ENCODE assay signal across 31 cellular contexts in the genomic region with DNA sequence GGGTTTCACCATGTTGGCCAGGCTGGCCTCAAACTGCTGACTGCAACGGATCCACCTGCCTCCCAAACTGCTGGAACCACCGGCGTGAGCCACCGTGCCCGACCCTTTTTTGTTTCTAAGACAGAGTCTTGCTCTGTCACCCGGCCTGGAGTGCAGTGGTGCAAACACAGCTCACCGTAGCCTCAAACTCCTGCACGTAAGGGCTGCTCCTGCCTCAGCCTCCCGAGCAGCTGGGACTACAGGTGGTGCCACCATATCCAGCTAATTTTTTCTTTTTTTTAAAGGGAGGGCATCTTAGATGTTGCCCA. TPM values are rescaled to one million over a fixed set of nuclear protein-coding genes. Genes with fewer than 3 reads are reported as not detected.
DNase-seq lines count a peak whose midpoint lies in the region; ATAC-seq and TF ChIP-seq lines count a peak whose summit lies in the region.
"Had no signal": no experiment of that assay in that cellular context is flagged by ENCODE, and none has a peak within 500 bp of the region (broad histone marks: within the 10 kb centered on the region; RNA-seq: fewer than 3 reads in every experiment).

No MANE protein-coding gene starts in this region.

- no peak overlapping the region for H3K4me3 Mint-ChIP-seq in activated naive CD8-positive, alpha-beta T cell
- no peak overlapping the region for H3K4me3 Mint-ChIP-seq in activated naive CD8-positive, alpha-beta T cell treated with anti-CD3 and anti-CD28 coated beads, Interleukin-2, amount 50 U/mL, for 24 hours
- no peak overlapping the region for H3K4me3 Mint-ChIP-seq in natural killer cell
- H3K4me3 Mint-ChIP-seq: activated CD4-positive, alpha-beta T cell treated with anti-CD3 and anti-CD28 coated beads, Interleukin-2, amount 10 ng/mL, durations not matched to agents 7 days and 5 days; activated T-cell treated with anti-CD3 and anti-CD28 coated beads, Interleukin-2, amount 50 U/mL, for 4 hours; HFFc6; memory B cell; stimulated activated memory B cell treated with anti-CD40 and anti-IgM and Interleukin-4, amounts not matched to agents 10 μg/mL and 1 μg/mL and 100 μg/mL, for 72 hours had no signal

- peak overlapping the region; percentile 22 for H3K27ac Mint-ChIP-seq in activated naive CD8-positive, alpha-beta T cell
- no peak overlapping the region for H3K27ac Mint-ChIP-seq in activated naive CD8-positive, alpha-beta T cell treated with anti-CD3 and anti-CD28 coated beads, Interleukin-2, amount 50 U/mL, for 24 hours
- H3K27ac Mint-ChIP-seq in natural killer cell, result peak overlapping the region in 1 of 2 donors; percentile 33
- H3K27ac Mint-ChIP-seq: activated CD4-positive, alpha-beta T cell treated with anti-CD3 and anti-CD28 coated beads, Interleukin-2, amount 10 ng/mL, durations not matched to agents 7 days and 5 days; HFFc6; memory B cell; stimulated activated memory B cell treated with anti-CD40 and anti-IgM and Interleukin-4, amounts not matched to agents 10 μg/mL and 1 μg/mL and 100 μg/mL, for 72 hours had no signal

- no peaks in the 10 kb centered on the region for H3K9me3 ChIP-seq in RWPE2 (ENCODE audit: severe bottlenecking)
- H3K9me3 ChIP-seq in tibial artery, result no peaks in the 10 kb centered on the region
- H3K9me3 ChIP-seq: esophagus squamous epithelium, heart left ventricle, SJCRH30 had no signal

- intact Hi-C loops in natural killer cell (cut with micrococcal nuclease) (no loop called here), tibial artery (cut with DNase I; ENCODE audit: low total_unique reads) (no loop called here)

- H3K4me3 ChIP-seq in RWPE2 (ENCODE audit: severe bottlenecking) (no peak overlapping the region), tibial artery (no peak overlapping the region)
- H3K4me3 ChIP-seq: dorsolateral prefrontal cortex, esophagus squamous epithelium, heart left ventricle, SJCRH30 had no signal

- H3K27ac ChIP-seq in RWPE2 (ENCODE audit: poor library complexity, severe bottlenecking), result no peak overlapping the region
- no peak overlapping the region for H3K27ac ChIP-seq in tibial artery
- H3K27ac ChIP-seq: brain microvascular endothelial cell, esophagus squamous epithelium, foreskin keratinocyte, heart left ventricle, SJCRH30, VCaP had no signal

- peaks cover 22% of the 10 kb centered on the region for H3K4me1 Mint-ChIP-seq in activated naive CD8-positive, alpha-beta T cell (ENCODE audit: low read depth)
- peaks cover 37% of the 10 kb centered on the region for H3K4me1 Mint-ChIP-seq in activated naive CD8-positive, alpha-beta T cell treated with anti-CD3 and anti-CD28 coated beads, Interleukin-2, amount 50 U/mL, for 24 hours
- peaks cover 43 to 54% of the 10 kb centered on the region in 2 donors for H3K4me1 Mint-ChIP-seq in natural killer cell

- no peaks in the 10 kb centered on the region for H3K36me3 ChIP-seq in RWPE2 (ENCODE audit: low read depth)
- no peaks in the 10 kb centered on the region for H3K36me3 ChIP-seq in tibial artery
- H3K36me3 ChIP-seq: brain microvascular endothelial cell, heart left ventricle, SJCRH30 had no signal

- H3K27me3 ChIP-seq in RWPE2 (ENCODE audit: insufficient read depth, poor library complexity, severe bottlenecking) (no peaks in the 10 kb centered on the region), tibial artery (no peaks in the 10 kb centered on the region)
- H3K27me3 ChIP-seq: brain microvascular endothelial cell, dorsolateral prefrontal cortex had no signal

- H3K4me1 ChIP-seq in RWPE2 (ENCODE audit: insufficient read depth, poor library complexity, severe bottlenecking) (peaks cover 15% of the 10 kb centered on the region), tibial artery (peaks cover 0 to 12% (median 0%) of the 10 kb centered on the region in 4 donors)
- H3K4me1 ChIP-seq: foreskin keratinocyte, SJCRH30 had no signal

- no peaks in the 10 kb centered on the region for H3K27me3 Mint-ChIP-seq in activated naive CD8-positive, alpha-beta T cell
- H3K27me3 Mint-ChIP-seq in activated naive CD8-positive, alpha-beta T cell treated with anti-CD3 and anti-CD28 coated beads, Interleukin-2, amount 50 U/mL, for 24 hours, result no peaks in the 10 kb centered on the region
- H3K27me3 Mint-ChIP-seq in natural killer cell (ENCODE audit: low read depth in 2 of 2), result no peaks in the 10 kb centered on the region
- H3K27me3 Mint-ChIP-seq: activated CD4-positive, alpha-beta T cell treated with anti-CD3 and anti-CD28 coated beads, Interleukin-2, amount 10 ng/mL, durations not matched to agents 7 days and 5 days; CD4-positive, alpha-beta memory T cell; stimulated activated memory B cell treated with anti-CD40 and anti-IgM and Interleukin-4, amounts not matched to agents 10 μg/mL and 1 μg/mL and 100 μg/mL, for 72 hours had no signal

- TF ChIP-seq CTCF in RWPE2 (IDR thresholded peaks at IDR 0.05; ENCODE audit: poor library complexity, severe bottlenecking) (no peak), natural killer cell (IDR thresholded peaks at IDR 0.05) (no peak), tibial artery (IDR thresholded peaks at IDR 0.05) (no peak)

- DNase-seq in activated naive CD8-positive, alpha-beta T cell treated with anti-CD3 and anti-CD28 coated beads, Interleukin-2, amount 50 U/mL, for 24 hours, result no peak
- peak; percentile 30 for DNase-seq in RWPE2 (ENCODE audit: low spot score)
- peak; percentile 9 for DNase-seq in natural killer cell
- DNase-seq in tibial artery, result peak; percentile 11 to 41
- DNase-seq: activated CD4-positive, alpha-beta T cell treated with anti-CD3 and anti-CD28 coated beads, Interleukin-2, amount 10 ng/mL, durations not matched to agents 7 days and 5 days; activated naive CD4-positive, alpha-beta T cell; activated T-cell treated with anti-CD3 and anti-CD28 coated beads, Interleukin-2, amount 50 U/mL, for 4 hours; brain microvascular endothelial cell; CD4-positive, alpha-beta memory T cell; DMS 273 treated with DMSO at 0.1 percent for 48 hours; esophagus squamous epithelium; foreskin keratinocyte; GOT3; HFFc6; kidney glomerular epithelial cell; NCI-H1048; NCI-H1694; NCI-H446; NCI-H774; SJCRH30; SW 1271; T-helper 9 cell had no signal

- no peaks in the 10 kb centered on the region for H3K36me3 Mint-ChIP-seq in activated naive CD8-positive, alpha-beta T cell
- peaks cover 6% of the 10 kb centered on the region for H3K36me3 Mint-ChIP-seq in activated naive CD8-positive, alpha-beta T cell treated with anti-CD3 and anti-CD28 coated beads, Interleukin-2, amount 50 U/mL, for 24 hours (ENCODE audit: low read depth)
- H3K36me3 Mint-ChIP-seq in natural killer cell, result no peaks in the 10 kb centered on the region
- H3K36me3 Mint-ChIP-seq: CD4-positive, alpha-beta memory T cell had no signal

- no peaks in the 10 kb centered on the region for H3K9me3 Mint-ChIP-seq in activated naive CD8-positive, alpha-beta T cell (ENCODE audit: low read depth)
- no peaks in the 10 kb centered on the region for H3K9me3 Mint-ChIP-seq in activated naive CD8-positive, alpha-beta T cell treated with anti-CD3 and anti-CD28 coated beads, Interleukin-2, amount 50 U/mL, for 24 hours
- no peaks in the 10 kb centered on the region for H3K9me3 Mint-ChIP-seq in natural killer cell
- H3K9me3 Mint-ChIP-seq: activated CD4-positive, alpha-beta T cell treated with anti-CD3 and anti-CD28 coated beads, Interleukin-2, amount 10 ng/mL, durations not matched to agents 7 days and 5 days; activated T-cell treated with anti-CD3 and anti-CD28 coated beads, Interleukin-2, amount 50 U/mL, for 4 hours; CD4-positive, alpha-beta memory T cell; HFFc6; memory B cell; stimulated activated memory B cell treated with anti-CD40 and anti-IgM and Interleukin-4, amounts not matched to agents 10 μg/mL and 1 μg/mL and 100 μg/mL, for 72 hours had no signal

- ATAC-seq in activated naive CD8-positive, alpha-beta T cell treated with anti-CD3 and anti-CD28 coated beads, Interleukin-2, amount 50 U/mL, for 24 hours, result no peak
- ATAC-seq in RWPE2 (ENCODE audit: low read depth) (no peak), natural killer cell (no peak), HG02759 (IDR thresholded peaks at IDR 0.05; ENCODE audit: unreplicated experiment) (no peak), GM21529 (IDR thresholded peaks at IDR 0.05; ENCODE audit: unreplicated experiment) (no peak)
- ATAC-seq: activated T-cell treated with anti-CD3 and anti-CD28 coated beads, Interleukin-2, amount 50 U/mL, for 4 hours; foreskin keratinocyte; heart left ventricle; Panc1; stimulated activated memory B cell treated with anti-CD40 and anti-IgM and Interleukin-4, amounts not matched to agents 10 μg/mL and 1 μg/mL and 100 μg/mL, for 72 hours had no signal

RNA-seq across cellular contexts. Expression of gene ADAP1, which starts 36.4 kb away (rescaled TPM):
- total RNA-seq in natural killer cell, result 100 to 1,000 TPM in 1 of 3 donors, 10 to 100 TPM in 2; 87.2 to 117 (median 89.2) TPM

RNA-seq across cellular contexts. Expression of gene GET4, which starts 41.7 kb away (rescaled TPM):
- 10 to 100 TPM; 69.3 to 81.6 (median 73.2) TPM for total RNA-seq in natural killer cell

RNA-seq across cellular contexts. Expression of gene COX19, which starts 57.3 kb away (rescaled TPM):
- total RNA-seq in natural killer cell, result 10 to 100 TPM; 33.6 to 38.3 (median 33.6) TPM
